In genomic region chr17:48241770-48242497, GRCh38 we compare ENCODE assay signal across 15 cellular contexts.
DNase-seq lines count a peak whose midpoint lies in the region; ATAC-seq and TF ChIP-seq lines count a peak whose summit lies in the region.
"Had no signal": no experiment of that assay in that cellular context is flagged by ENCODE, and none has a peak within 500 bp of the region (broad histone marks: within the 10 kb centered on the region; RNA-seq: fewer than 3 reads in every experiment).

No MANE protein-coding gene starts in this region.

- POLR2A ChIA-PET in activated CD4-positive, alpha-beta T cell treated with anti-CD3 and anti-CD28 coated beads, Interleukin-2, amount 10 ng/mL, durations not matched to agents 7 days and 5 days (lab: Charles Lee) = no interaction called here
- POLR2A ChIA-PET in PC-3 (lab: Charles Lee; ENCODE audit: unreplicated experiment) = interaction anchor here (0.6 kb wide), 1 partner anchor 26 kb away, joined by 5 read pairs; no protein-coding TSS in a partner anchor

- ATAC-seq in PC-3 = no peak
- no peak for ATAC-seq in GM19467 (IDR thresholded peaks at IDR 0.05; ENCODE audit: unreplicated experiment)

- H3K4me3 Mint-ChIP-seq in activated CD4-positive, alpha-beta T cell treated with anti-CD3 and anti-CD28 coated beads, Interleukin-2, amount 10 ng/mL, durations not matched to agents 7 days and 5 days = no peak overlapping the region
- H3K4me3 Mint-ChIP-seq in endothelial cell (ENCODE audit: unreplicated experiment) = peak overlapping the region; percentile 8
- H3K4me3 Mint-ChIP-seq in progenitor cell of endocrine pancreas (ENCODE audit: low read depth) = no peak overlapping the region
- H3K4me3 Mint-ChIP-seq in osteocyte (ENCODE audit: unreplicated experiment) = no peak overlapping the region
- H3K4me3 Mint-ChIP-seq: T-helper 17 cell had no signal

- peak overlapping the region; percentile 32 for H3K27ac Mint-ChIP-seq in activated CD4-positive, alpha-beta T cell treated with anti-CD3 and anti-CD28 coated beads, Interleukin-2, amount 10 ng/mL, durations not matched to agents 7 days and 5 days
- peak overlapping the region; percentile 98 for H3K27ac Mint-ChIP-seq in endothelial cell (ENCODE audit: unreplicated experiment)
- H3K27ac Mint-ChIP-seq in progenitor cell of endocrine pancreas = peak overlapping the region; percentile 26
- no peak overlapping the region for H3K27ac Mint-ChIP-seq in osteocyte (ENCODE audit: unreplicated experiment)

- H3K27me3 Mint-ChIP-seq in activated CD4-positive, alpha-beta T cell treated with anti-CD3 and anti-CD28 coated beads, Interleukin-2, amount 10 ng/mL, durations not matched to agents 7 days and 5 days = no peaks in the 10 kb centered on the region
- peaks cover 5% of the 10 kb centered on the region for H3K27me3 Mint-ChIP-seq in endothelial cell (ENCODE audit: unreplicated experiment)
- H3K27me3 Mint-ChIP-seq in progenitor cell of endocrine pancreas = peaks cover 6% of the 10 kb centered on the region
- peaks cover 27% of the 10 kb centered on the region for H3K27me3 Mint-ChIP-seq in osteocyte (ENCODE audit: unreplicated experiment)
- H3K27me3 Mint-ChIP-seq: naive thymus-derived CD8-positive, alpha-beta T cell; T-helper 17 cell had no signal

- H3F3A ChIP-seq in PC-3 (ENCODE audit: low read length, unreplicated experiment) = peaks cover 24% of the 10 kb centered on the region

- no peaks in the 10 kb centered on the region for H3K9me3 Mint-ChIP-seq in activated CD4-positive, alpha-beta T cell treated with anti-CD3 and anti-CD28 coated beads, Interleukin-2, amount 10 ng/mL, durations not matched to agents 7 days and 5 days
- H3K9me3 Mint-ChIP-seq in endothelial cell (ENCODE audit: unreplicated experiment) = no peaks in the 10 kb centered on the region
- H3K9me3 Mint-ChIP-seq in progenitor cell of endocrine pancreas (ENCODE audit: low read depth) = peaks cover 4% of the 10 kb centered on the region
- no peaks in the 10 kb centered on the region for H3K9me3 Mint-ChIP-seq in osteocyte (ENCODE audit: unreplicated experiment)
- H3K9me3 Mint-ChIP-seq: naive thymus-derived CD8-positive, alpha-beta T cell had no signal

- H3K9me2 ChIP-seq in PC-3 (replicated peaks; ENCODE audit: low read length) = no peaks in the 10 kb centered on the region

- intact Hi-C loops in PC-3 (cut with micrococcal nuclease) = loop anchor here (10.0 kb wide), 1 partner anchor 217 kb away; no protein-coding TSS in a partner anchor

- no peaks in the 10 kb centered on the region for H3K36me3 ChIP-seq in PC-3 (ENCODE audit: low read depth, low read length)
- H3K36me3 ChIP-seq: left lung, upper lobe of right lung had no signal

- H2AFZ ChIP-seq in PC-3 (ENCODE audit: low read length) = no peak overlapping the region

- H3K9me3 ChIP-seq in PC-3 (ENCODE audit: low read length) = no peaks in the 10 kb centered on the region
- H3K9me3 ChIP-seq: left lung, upper lobe of right lung had no signal

- CTCF ChIA-PET in activated CD4-positive, alpha-beta T cell treated with anti-CD3 and anti-CD28 coated beads, Interleukin-2, amount 10 ng/mL, durations not matched to agents 7 days and 5 days (lab: Charles Lee) = interaction anchor here (0.8 kb wide), 1 partner anchor 9 kb away, joined by 3 read pairs; no protein-coding TSS in a partner anchor
- CTCF ChIA-PET in PC-3 (lab: Charles Lee) = no interaction called here

- DNase-seq in activated CD4-positive, alpha-beta T cell treated with anti-CD3 and anti-CD28 coated beads, Interleukin-2, amount 10 ng/mL, durations not matched to agents 7 days and 5 days = no peak
- DNase-seq in activated CD4-positive, alpha-beta T cell treated with anti-CD3 and anti-CD28 coated beads for 1 hour = no peak
- DNase-seq in PC-3 = no peak
- no peak for DNase-seq in endothelial cell (ENCODE audit: low spot score)
- no peak for DNase-seq in progenitor cell of endocrine pancreas (ENCODE audit: low spot score, unreplicated experiment)
- no peak for DNase-seq in osteocyte (ENCODE audit: extremely low spot score, unreplicated experiment)
- DNase-seq in NCI-H187 (lab: John Stamatoyannopoulos, UW) = no peak
- DNase-seq: activated T-cell treated with anti-CD3 and anti-CD28 coated beads, Interleukin-2, amount 50 U/mL, for 1 hour; naive thymus-derived CD8-positive, alpha-beta T cell; NCI-H146; stimulated activated naive CD4-positive, alpha-beta T cell; T-helper 17 cell; upper lobe of right lung had no signal

- H3K4me1 Mint-ChIP-seq in activated CD4-positive, alpha-beta T cell treated with anti-CD3 and anti-CD28 coated beads, Interleukin-2, amount 10 ng/mL, durations not matched to agents 7 days and 5 days = peaks cover 63% of the 10 kb centered on the region
- H3K4me1 Mint-ChIP-seq in endothelial cell (ENCODE audit: unreplicated experiment) (peaks cover 74% of the 10 kb centered on the region), progenitor cell of endocrine pancreas (ENCODE audit: low read depth) (peaks cover 35% of the 10 kb centered on the region), osteocyte (ENCODE audit: unreplicated experiment) (peaks cover 23% of the 10 kb centered on the region)

- peak overlapping the region; percentile 34 for H3K4me2 ChIP-seq in PC-3 (ENCODE audit: low read length)

- no peaks in the 10 kb centered on the region for H3K27me3 ChIP-seq in PC-3 (ENCODE audit: low read length)
- H3K27me3 ChIP-seq: upper lobe of right lung had no signal

- H4K20me1 ChIP-seq in PC-3 (ENCODE audit: low read length) = no peaks in the 10 kb centered on the region

- no peak overlapping the region for H3K4me3 ChIP-seq in PC-3 (ENCODE audit: low read length)
- H3K4me3 ChIP-seq: left lung, upper lobe of right lung had no signal

- TF ChIP-seq CTCF in PC-3 (conservative IDR thresholded peaks at IDR 0.05; ENCODE audit: low read depth, low read length) (no peak), endothelial cell (IDR thresholded peaks at IDR 0.05; ENCODE audit: unreplicated experiment) (no peak), progenitor cell of endocrine pancreas (IDR thresholded peaks at IDR 0.05; ENCODE audit: unreplicated experiment) (no peak), osteocyte (IDR thresholded peaks at IDR 0.05) (no peak)

- BruUV-seq in PC-3 (replicated peaks; lab: Mats Ljungman, UMichigan) = no TSS peak

- peak overlapping the region; percentile 31; the same call in 1 of the 2 replicates for H3K9ac ChIP-seq in PC-3 (ENCODE audit: low read length)

- H3K79me2 ChIP-seq in PC-3 (ENCODE audit: low read length) = no peaks in the 10 kb centered on the region

- peaks cover 94% of the 10 kb centered on the region for H3K4me1 ChIP-seq in PC-3 (ENCODE audit: insufficient read depth, low read length)

- H3K36me3 Mint-ChIP-seq in activated CD4-positive, alpha-beta T cell treated with anti-CD3 and anti-CD28 coated beads, Interleukin-2, amount 10 ng/mL, durations not matched to agents 7 days and 5 days (ENCODE audit: low read depth) = peaks cover 17% of the 10 kb centered on the region
- H3K36me3 Mint-ChIP-seq in endothelial cell (ENCODE audit: low read depth, unreplicated experiment) (no peaks in the 10 kb centered on the region), progenitor cell of endocrine pancreas (ENCODE audit: insufficient read depth) (no peaks in the 10 kb centered on the region), osteocyte (ENCODE audit: unreplicated experiment) (no peaks in the 10 kb centered on the region)

- H3K27ac ChIP-seq in PC-3 (ENCODE audit: low read length) = peak overlapping the region; percentile 89
- H3K27ac ChIP-seq: left lung, upper lobe of right lung had no signal
